17 cellular contexts compared by ENCODE assay signal in genomic region chr18:42174909-42175308, GRCh38.
DNase-seq lines count a peak whose midpoint lies in the region; ATAC-seq and TF ChIP-seq lines count a peak whose summit lies in the region.
"Had no signal": no experiment of that assay in that cellular context is flagged by ENCODE, and none has a peak within 500 bp of the region (broad histone marks: within the 10 kb centered on the region; RNA-seq: fewer than 3 reads in every experiment).

No MANE protein-coding gene starts in this region.

- H3K27ac Mint-ChIP-seq in MCF 10A (ENCODE audit: low read depth, unreplicated experiment) (no peak overlapping the region), Calu3 (ENCODE audit: unreplicated experiment) (no peak overlapping the region)
- H3K27ac Mint-ChIP-seq: IgD-negative memory B cell; stimulated activated effector memory CD8-positive, alpha-beta T cell treated with anti-CD3 and anti-CD28 coated beads, Interleukin-12 subunit alpha, Interleukin-12 subunit beta, amount 100 ng/mL, for 72 hours had no signal

- H3K9me3 Mint-ChIP-seq in MCF 10A (ENCODE audit: unreplicated experiment) (no peaks in the 10 kb centered on the region), Calu3 (ENCODE audit: low read depth, unreplicated experiment) (peaks cover 3% of the 10 kb centered on the region)
- H3K9me3 Mint-ChIP-seq: central memory CD8-positive, alpha-beta T cell; stimulated activated effector memory CD8-positive, alpha-beta T cell treated with anti-CD3 and anti-CD28 coated beads, Interleukin-12 subunit alpha, Interleukin-12 subunit beta, amount 100 ng/mL, for 72 hours had no signal

- no peak overlapping the region for H2AFZ ChIP-seq in PC-3 (ENCODE audit: low read length)

- no peaks in the 10 kb centered on the region for H3K36me3 ChIP-seq in breast epithelium
- no peaks in the 10 kb centered on the region for H3K36me3 ChIP-seq in PC-3 (ENCODE audit: low read depth, low read length)
- H3K36me3 ChIP-seq: prostate gland had no signal

- H3K9me3 ChIP-seq in breast epithelium (no peaks in the 10 kb centered on the region), PC-3 (ENCODE audit: low read length) (no peaks in the 10 kb centered on the region)
- H3K9me3 ChIP-seq: prostate gland had no signal

- no peak for TF ChIP-seq CTCF in MCF 10A (IDR thresholded peaks at IDR 0.05; ENCODE audit: unreplicated experiment)
- TF ChIP-seq CTCF in breast epithelium (IDR thresholded peaks at IDR 0.05) = no peak
- no peak for TF ChIP-seq CTCF in PC-3 (conservative IDR thresholded peaks at IDR 0.05; ENCODE audit: low read depth, low read length)
- no peak for TF ChIP-seq CTCF in Calu3 (IDR thresholded peaks at IDR 0.05; ENCODE audit: unreplicated experiment)

- H3K4me1 Mint-ChIP-seq in MCF 10A (ENCODE audit: insufficient read depth, unreplicated experiment) = no peaks in the 10 kb centered on the region
- no peaks in the 10 kb centered on the region for H3K4me1 Mint-ChIP-seq in Calu3 (ENCODE audit: low read depth, unreplicated experiment)
- H3K4me1 Mint-ChIP-seq: central memory CD8-positive, alpha-beta T cell; IgD-negative memory B cell; stimulated activated effector memory CD8-positive, alpha-beta T cell treated with anti-CD3 and anti-CD28 coated beads, Interleukin-12 subunit alpha, Interleukin-12 subunit beta, amount 100 ng/mL, for 72 hours had no signal

- H3K4me3 ChIP-seq in breast epithelium (no peak overlapping the region), PC-3 (ENCODE audit: low read length) (no peak overlapping the region)
- H3K4me3 ChIP-seq: prostate gland had no signal

- H4K20me1 ChIP-seq in PC-3 (ENCODE audit: low read length) = no peaks in the 10 kb centered on the region

- no peaks in the 10 kb centered on the region for H3K9me2 ChIP-seq in PC-3 (replicated peaks; ENCODE audit: low read length)

- intact Hi-C loops in MCF 10A (cut with micrococcal nuclease) = no loop called here
- intact Hi-C loops in breast epithelium (cut with DNase I; ENCODE audit: low total_unique reads) = no loop called here
- intact Hi-C loops in PC-3 (cut with micrococcal nuclease) = no loop called here
- intact Hi-C loops in Calu3 (cut with micrococcal nuclease; ENCODE audit: unreplicated experiment) = no loop called here

- CTCF ChIA-PET in MCF 10A (lab: Yijun Ruan, JAX) (no interaction called here), PC-3 (lab: Charles Lee) (no interaction called here), Calu3 (lab: Charles Lee) (no interaction called here)

- H3K36me3 Mint-ChIP-seq in MCF 10A (ENCODE audit: insufficient read depth, unreplicated experiment) = no peaks in the 10 kb centered on the region
- no peaks in the 10 kb centered on the region for H3K36me3 Mint-ChIP-seq in Calu3 (ENCODE audit: insufficient read depth, unreplicated experiment)
- H3K36me3 Mint-ChIP-seq: stimulated activated effector memory CD8-positive, alpha-beta T cell treated with anti-CD3 and anti-CD28 coated beads, Interleukin-12 subunit alpha, Interleukin-12 subunit beta, amount 100 ng/mL, for 72 hours had no signal

- BruUV-seq in MCF 10A (replicated peaks; lab: Mats Ljungman, UMichigan) (no TSS peak), PC-3 (replicated peaks; lab: Mats Ljungman, UMichigan) (no TSS peak), Calu3 (replicated peaks; lab: Mats Ljungman, UMichigan) (no TSS peak)

- no peaks in the 10 kb centered on the region for H3K4me1 ChIP-seq in breast epithelium
- H3K4me1 ChIP-seq in PC-3 (ENCODE audit: insufficient read depth, low read length) = no peaks in the 10 kb centered on the region
- H3K4me1 ChIP-seq: prostate gland had no signal

- no peaks in the 10 kb centered on the region for H3K79me2 ChIP-seq in PC-3 (ENCODE audit: low read length)

- H3K27me3 ChIP-seq in breast epithelium = no peaks in the 10 kb centered on the region
- no peaks in the 10 kb centered on the region for H3K27me3 ChIP-seq in PC-3 (ENCODE audit: low read length)

- no peaks in the 10 kb centered on the region for H3F3A ChIP-seq in PC-3 (ENCODE audit: low read length, unreplicated experiment)

- H3K27ac ChIP-seq in breast epithelium (no peak overlapping the region), PC-3 (ENCODE audit: low read length) (no peak overlapping the region), epithelial cell of prostate (no peak overlapping the region)
- H3K27ac ChIP-seq: prostate gland had no signal

- H3K27me3 Mint-ChIP-seq in MCF 10A (ENCODE audit: insufficient read depth, unreplicated experiment) (no peaks in the 10 kb centered on the region), Calu3 (ENCODE audit: unreplicated experiment) (no peaks in the 10 kb centered on the region)
- H3K27me3 Mint-ChIP-seq: central memory CD8-positive, alpha-beta T cell; IgD-negative memory B cell had no signal

- no peak overlapping the region for H3K9ac ChIP-seq in PC-3 (ENCODE audit: low read length)

- DNase-seq in MCF 10A (ENCODE audit: unreplicated experiment) (peak; percentile 55), breast epithelium (ENCODE audit: low spot score in 2 of 2) (no peak), PC-3 (peak; percentile 6), epithelial cell of prostate (ENCODE audit: low read depth, low spot score) (peak; percentile 29), renal cortical epithelial cell (ENCODE audit: low read depth) (peak; percentile 61), midbrain (lab: John Stamatoyannopoulos, UW) (no peak), Calu3 (no peak)
- DNase-seq: activated CD4-positive, alpha-beta T cell treated with anti-CD3 and anti-CD28 coated beads, Interleukin-2, amount 50 U/mL, for 4 hours; activated naive CD4-positive, alpha-beta T cell; erythroblast; stimulated activated CD4-positive, alpha-beta T cell treated with anti-CD3 and anti-CD28 coated beads, Interleukin-2, amount 100 ng/mL, for 48 hours; T-helper 1 cell had no signal

- ATAC-seq in PC-3 (no peak), GM21737 (IDR thresholded peaks at IDR 0.05; ENCODE audit: unreplicated experiment) (no peak)
- ATAC-seq: stimulated activated effector memory CD8-positive, alpha-beta T cell treated with anti-CD3 and anti-CD28 coated beads, Interleukin-12 subunit alpha, Interleukin-12 subunit beta, amount 100 ng/mL, for 72 hours had no signal

- no peak overlapping the region for H3K4me2 ChIP-seq in PC-3 (ENCODE audit: low read length)

- no peak overlapping the region for H3K4me3 Mint-ChIP-seq in MCF 10A (ENCODE audit: unreplicated experiment)
- H3K4me3 Mint-ChIP-seq in Calu3 (ENCODE audit: low read depth, unreplicated experiment) = no peak overlapping the region
- H3K4me3 Mint-ChIP-seq: central memory CD8-positive, alpha-beta T cell; IgD-negative memory B cell; stimulated activated effector memory CD8-positive, alpha-beta T cell treated with anti-CD3 and anti-CD28 coated beads, Interleukin-12 subunit alpha, Interleukin-12 subunit beta, amount 100 ng/mL, for 72 hours had no signal

- POLR2A ChIA-PET in MCF 10A (lab: Yijun Ruan, JAX) (no interaction called here), PC-3 (lab: Charles Lee; ENCODE audit: unreplicated experiment) (no interaction called here)

- no peak for TF ChIP-seq POLR2A in breast epithelium (IDR thresholded peaks at IDR 0.05)

Comparison
In these comparisons a context has a peak if more than half of its experiments do, and no peak if none do; other contexts are left out.
1. DNase-seq: peak in MCF 10A (single experiment), PC-3 (single experiment), epithelial cell of prostate (single experiment) and renal cortical epithelial cell (single experiment); none in breast epithelium (0 of 2), midbrain (single experiment) and Calu3 (single experiment).